In genomic region chr3:17505856-17506255, GRCh38 we compare ENCODE assay signal across 22 cellular contexts.
DNase-seq lines count a peak whose midpoint lies in the region; ATAC-seq and TF ChIP-seq lines count a peak whose summit lies in the region.
"Had no signal": no experiment of that assay in that cellular context is flagged by ENCODE, and none has a peak within 500 bp of the region (broad histone marks: within the 10 kb centered on the region; RNA-seq: fewer than 3 reads in every experiment).

No MANE protein-coding gene starts in this region.

- H3K9ac ChIP-seq in smooth muscle cell (ENCODE audit: low read depth), result no peak overlapping the region
- H3K9ac ChIP-seq: BLaER1 had no signal

- ATAC-seq in SK-N-SH treated with all-trans-retinoic acid at 6 μM for 48 hours, result peak; percentile 49; the same call in 1 of the 3 replicates
- ATAC-seq in GM21717 (IDR thresholded peaks at IDR 0.05; ENCODE audit: unreplicated experiment), result no peak
- ATAC-seq: T-helper 17 cell had no signal

- H3F3A ChIP-seq in smooth muscle cell (ENCODE audit: low read depth), result no peaks in the 10 kb centered on the region

- H3K27ac ChIP-seq in smooth muscle cell (ENCODE audit: low read depth), result no peak overlapping the region
- H3K27ac ChIP-seq: BLaER1, cardiac muscle cell, esophagus muscularis mucosa, SJCRH30 had no signal

- H3K4me1 ChIP-seq in smooth muscle cell (ENCODE audit: low read depth), result no peaks in the 10 kb centered on the region
- H3K4me1 ChIP-seq: BLaER1, esophagus muscularis mucosa, SJCRH30 had no signal

- H3K9me3 ChIP-seq in smooth muscle cell (replicated peaks; ENCODE audit: low read depth), result no peaks in the 10 kb centered on the region
- H3K9me3 ChIP-seq: BLaER1, esophagus muscularis mucosa, SJCRH30 had no signal

- no peak overlapping the region for H3K4me3 ChIP-seq in fibroblast of mammary gland (ENCODE audit: control insufficient read depth, low read depth, low read length)
- H3K4me3 ChIP-seq in smooth muscle cell, result no peak overlapping the region
- H3K4me3 ChIP-seq: BLaER1, cardiac muscle cell, esophagus muscularis mucosa, lung, SJCRH30 had no signal

- H3K79me2 ChIP-seq in smooth muscle cell (ENCODE audit: low read depth), result no peaks in the 10 kb centered on the region

- H3K4me2 ChIP-seq in smooth muscle cell, result peak overlapping the region; percentile 22
- H3K4me2 ChIP-seq: BLaER1 had no signal

- no peaks in the 10 kb centered on the region for H3K36me3 ChIP-seq in smooth muscle cell (ENCODE audit: low read depth)
- H3K36me3 ChIP-seq: cardiac muscle cell, esophagus muscularis mucosa, SJCRH30 had no signal

- H2AFZ ChIP-seq in smooth muscle cell (ENCODE audit: low read depth), result no peak overlapping the region

- peak; percentile 53 for DNase-seq in HCEC 1CT
- DNase-seq in fibroblast of mammary gland (ENCODE audit: low read depth), result peak; percentile 19
- no peak for DNase-seq in smooth muscle cell (lab: John Stamatoyannopoulos, UW; ENCODE audit: unreplicated experiment)
- DNase-seq in GM19238 (ENCODE audit: insufficient read length, low spot score), result no peak
- no peak for DNase-seq in activated CD4-positive, alpha-beta T cell treated with anti-CD3 and anti-CD28 coated beads, Interleukin-2, amount 50 U/mL, for 1 hour
- DNase-seq in NCI-H748 (lab: John Stamatoyannopoulos, UW; ENCODE audit: unreplicated experiment), result no peak
- DNase-seq: activated CD4-positive, alpha-beta T cell treated with anti-CD3 and anti-CD28 coated beads, Interleukin-2, amount 10 ng/mL, durations not matched to agents 7 days and 5 days; activated CD8-positive, alpha-beta memory T cell treated with anti-CD3 and anti-CD28 coated beads, Interleukin-2, amount 50 U/mL, for 4 hours; activated naive CD8-positive, alpha-beta T cell treated with anti-CD3 and anti-CD28 coated beads, Interleukin-2, amount 10 ng/mL, durations not matched to agents 7 days and 5 days; Calu3; NCI-H146; NCI-H69; OCI-M1; SJCRH30; stimulated activated CD4-positive, alpha-beta T cell treated with anti-CD3 and anti-CD28 coated beads, Interleukin-4, amount 100 ng/mL, for 4 hours; T-helper 17 cell had no signal

- H3K27me3 ChIP-seq in smooth muscle cell (ENCODE audit: low read depth), result no peaks in the 10 kb centered on the region
- H3K27me3 ChIP-seq: BLaER1, cardiac muscle cell, esophagus muscularis mucosa, SJCRH30 had no signal

- TF ChIP-seq CTCF in fibroblast of mammary gland (conservative IDR thresholded peaks at IDR 0.05; ENCODE audit: control insufficient read depth, insufficient read depth, low read depth, low read length) (no peak), smooth muscle cell (IDR thresholded peaks at IDR 0.05; ENCODE audit: borderline replicate concordance, insufficient read depth, poor library complexity, severe bottlenecking) (no peak)

- H4K20me1 ChIP-seq in smooth muscle cell (ENCODE audit: low read depth), result no peaks in the 10 kb centered on the region

TF ChIP-seq in SK-N-SH treated with all-trans-retinoic acid at 6 μM for 48 hours, 23 proteins besides CTCF, POLR2A, EP300 and RAD21:
- TF ChIP-seq ISL1 (CRISPR knock-in tag; IDR thresholded peaks at IDR 0.05) (peak; percentile 66), OSR1 (CRISPR knock-in tag; IDR thresholded peaks at IDR 0.05) (no peak)
TF ChIP-seq in SK-N-SH treated with all-trans-retinoic acid at 6 μM for 48 hours: peak in this region for 1.

Comparison
In these comparisons a context has a peak if more than half of its experiments do, and no peak if none do; other contexts are left out.
1. DNase-seq: peak in HCEC 1CT (single experiment) and fibroblast of mammary gland (single experiment); none in smooth muscle cell (single experiment), GM19238 (single experiment), activated CD4-positive, alpha-beta T cell treated with anti-CD3 and anti-CD28 coated beads, Interleukin-2, amount 50 U/mL, for 1 hour (single experiment) and NCI-H748 (single experiment).